In the genomic region with DNA sequence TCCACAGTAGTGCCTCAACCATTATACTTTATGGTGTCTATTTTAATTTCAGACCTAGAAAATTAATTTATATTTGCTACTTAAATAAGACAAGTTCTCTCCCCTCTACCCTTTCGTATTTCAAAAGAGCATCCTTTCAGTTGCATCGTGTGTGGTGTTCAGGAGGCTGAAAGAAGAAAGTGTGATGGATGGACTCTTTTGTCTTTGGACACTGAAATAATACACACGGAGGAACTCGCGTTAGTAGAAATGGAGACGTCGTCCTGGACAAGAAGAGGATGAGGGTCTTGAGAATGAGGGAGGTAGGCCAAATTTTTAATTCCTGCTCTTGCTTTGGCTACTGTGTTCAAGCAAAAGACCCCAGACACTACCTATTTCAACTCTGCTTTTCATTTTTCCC, we compare ENCODE assay signal across 9 cellular contexts. TPM values are rescaled to one million over a fixed set of nuclear protein-coding genes. Genes with fewer than 3 reads are reported as not detected.
A peak's percentile ranks its signal among the peaks of the same experiment; 100 is the strongest.
DNase-seq lines count a peak whose midpoint lies in the region; ATAC-seq, FAIRE-seq and TF ChIP-seq lines count a peak whose summit lies in the region.
"Had no signal": no experiment of that assay in that cellular context is flagged by ENCODE, and none has a peak within 500 bp of the region (broad histone marks: within the 10 kb centered on the region; RNA-seq: fewer than 3 reads in every experiment).

No MANE protein-coding gene starts in this region.

- H3K9ac ChIP-seq in kidney (ENCODE audit: low read length in 2 of 2): peak overlapping the region; percentile 52 to 66

- no peaks in the 10 kb centered on the region for H3K9me3 Mint-ChIP-seq in activated CD4-positive, alpha-beta T cell treated with anti-CD3 and anti-CD28 coated beads, Interleukin-2, amount 10 ng/mL, durations not matched to agents 24 days and 14 days
- peaks cover 1% of the 10 kb centered on the region for H3K9me3 Mint-ChIP-seq in activated CD8-positive, alpha-beta T cell treated with anti-CD3 and anti-CD28 coated beads for 36 hours

- FAIRE-seq in kidney (lab: Jason Lieb, UNC) (no peak), RCC 7860 (lab: Jason Lieb, UNC) (no peak)

- H3K36me3 ChIP-seq in kidney (ENCODE audit: control insufficient read depth in 1 of 2, insufficient read depth in 2 of 2, low read length in 2 of 2) (no peaks in the 10 kb centered on the region), testis (ENCODE audit: low read depth, missing control alignments) (no peaks in the 10 kb centered on the region)

- CTCF ChIA-PET in activated CD8-positive, alpha-beta T cell treated with anti-CD3 and anti-CD28 coated beads for 36 hours (lab: Charles Lee): interaction anchor here (1.0 to 1.7 kb wide), 2 partner anchors 51 to 60 kb away, joined by 3 to 9 read pairs; no protein-coding TSS in a partner anchor

- no peak for TF ChIP-seq CTCF in activated CD8-positive, alpha-beta T cell treated with anti-CD3 and anti-CD28 coated beads for 36 hours (IDR thresholded peaks at IDR 0.05)
- no peak for TF ChIP-seq CTCF in kidney (IDR thresholded peaks at IDR 0.05; ENCODE audit: borderline replicate concordance, extremely low read depth, insufficient read depth)
- TF ChIP-seq CTCF in testis (IDR thresholded peaks at IDR 0.05): no peak

- H3K36me3 Mint-ChIP-seq in activated CD4-positive, alpha-beta T cell treated with anti-CD3 and anti-CD28 coated beads, Interleukin-2, amount 10 ng/mL, durations not matched to agents 24 days and 14 days (ENCODE audit: low read depth): peaks cover 25% of the 10 kb centered on the region
- H3K36me3 Mint-ChIP-seq in activated CD8-positive, alpha-beta T cell treated with anti-CD3 and anti-CD28 coated beads for 36 hours (ENCODE audit: low read depth): peaks cover 25% of the 10 kb centered on the region

- 15 to 16% methylated on average over 7 of the region's 7 CpGs for WGBS in testis, 2 donors

- intact Hi-C loops in activated CD4-positive, alpha-beta T cell treated with anti-CD3 and anti-CD28 coated beads, Interleukin-2, amount 10 ng/mL, durations not matched to agents 24 days and 14 days (cut with micrococcal nuclease): loop anchor here (2.0 to 10.0 kb wide), 4 partner anchors 73 to 279 kb away; a partner anchor contains a TSS
- intact Hi-C loops in activated CD8-positive, alpha-beta T cell treated with anti-CD3 and anti-CD28 coated beads for 36 hours (cut with micrococcal nuclease): loop anchor here (2.0 kb wide), 1 partner anchor 81 kb away; a partner anchor contains a TSS
- intact Hi-C loops in kidney (cut with DNase I) (no loop called here), testis (cut with DNase I; ENCODE audit: low total_unique reads) (no loop called here)

- H3K27me3 ChIP-seq in testis: no peaks in the 10 kb centered on the region

- peaks cover 13% of the 10 kb centered on the region for H3K27me3 Mint-ChIP-seq in activated CD4-positive, alpha-beta T cell treated with anti-CD3 and anti-CD28 coated beads, Interleukin-2, amount 10 ng/mL, durations not matched to agents 24 days and 14 days
- H3K27me3 Mint-ChIP-seq in activated CD8-positive, alpha-beta T cell treated with anti-CD3 and anti-CD28 coated beads for 36 hours: no peaks in the 10 kb centered on the region

- POLR2A ChIA-PET in activated CD8-positive, alpha-beta T cell treated with anti-CD3 and anti-CD28 coated beads for 36 hours (lab: Charles Lee): interaction anchor here (1.0 to 2.5 kb wide), 4 partner anchors 10 to 83 kb away, joined by 3 to 10 read pairs (median 6); a partner anchor contains a TSS

- no peak overlapping the region for H3K27ac ChIP-seq in kidney (ENCODE audit: low read depth in 2 of 2, low read length in 2 of 2)
- peak overlapping the region; percentile 82 to 89 for H3K27ac ChIP-seq in testis

- peak overlapping the region; percentile 92 for H3K27ac Mint-ChIP-seq in activated CD4-positive, alpha-beta T cell treated with anti-CD3 and anti-CD28 coated beads, Interleukin-2, amount 10 ng/mL, durations not matched to agents 24 days and 14 days
- H3K27ac Mint-ChIP-seq in activated CD8-positive, alpha-beta T cell treated with anti-CD3 and anti-CD28 coated beads for 36 hours: peak overlapping the region; percentile 91

- TF ChIP-seq POLR2A in testis (IDR thresholded peaks at IDR 0.05): no peak

- H3K4me1 ChIP-seq in kidney (ENCODE audit: control insufficient read depth in 1 of 2, insufficient read depth in 1 of 2, low read depth in 1 of 2, low read length in 2 of 2) (peaks cover 0 to 11% of the 10 kb centered on the region in 2 donors), testis (peaks cover 16% of the 10 kb centered on the region)

- peak; percentile 56 for DNase-seq in activated CD4-positive, alpha-beta T cell treated with anti-CD3 and anti-CD28 coated beads, Interleukin-2, amount 10 ng/mL, durations not matched to agents 24 days and 14 days
- DNase-seq in activated CD4-positive, alpha-beta T cell treated with anti-CD3 and anti-CD28 coated beads, Interleukin-2, amount 50 U/mL, for 4 hours: no peak
- no peak for DNase-seq in activated CD8-positive, alpha-beta T cell treated with anti-CD3 and anti-CD28 coated beads for 36 hours
- no peak for DNase-seq in kidney
- no peak for DNase-seq in testis
- DNase-seq in NCI-H524 treated with DMSO at 0.1 percent for 48 hours (lab: John Stamatoyannopoulos, UW): no peak
- no peak for DNase-seq in RCC 7860 (ENCODE audit: low spot score)
- DNase-seq in globus pallidus (ENCODE audit: low spot score): no peak
- DNase-seq: GF-D8 had no signal

- no peaks in the 10 kb centered on the region for H3K9me3 ChIP-seq in kidney (ENCODE audit: control insufficient read depth in 1 of 2, low read length in 2 of 2)
- H3K9me3 ChIP-seq in testis: no peaks in the 10 kb centered on the region

- H3K4me3 Mint-ChIP-seq in activated CD4-positive, alpha-beta T cell treated with anti-CD3 and anti-CD28 coated beads, Interleukin-2, amount 10 ng/mL, durations not matched to agents 24 days and 14 days: peak overlapping the region; percentile 93
- H3K4me3 Mint-ChIP-seq in activated CD8-positive, alpha-beta T cell treated with anti-CD3 and anti-CD28 coated beads for 36 hours: peak overlapping the region; percentile 91

- H3K4me3 ChIP-seq in kidney (ENCODE audit: low read length in 2 of 2) (peak overlapping the region; percentile 85 to 87), testis (peak overlapping the region; percentile 73 to 78)

- ATAC-seq in activated CD8-positive, alpha-beta T cell treated with anti-CD3 and anti-CD28 coated beads for 36 hours: no peak

- peaks cover 31% of the 10 kb centered on the region for H3K4me1 Mint-ChIP-seq in activated CD4-positive, alpha-beta T cell treated with anti-CD3 and anti-CD28 coated beads, Interleukin-2, amount 10 ng/mL, durations not matched to agents 24 days and 14 days
- H3K4me1 Mint-ChIP-seq in activated CD8-positive, alpha-beta T cell treated with anti-CD3 and anti-CD28 coated beads for 36 hours (ENCODE audit: low read depth): peaks cover 38% of the 10 kb centered on the region

RNA-seq across cellular contexts. Expression of a gene that starts 0.9 kb away (rescaled TPM):
- 31.1 and 32.1 TPM in 2 replicates for total RNA-seq in activated CD4-positive, alpha-beta T cell treated with anti-CD3 and anti-CD28 coated beads, Interleukin-2, amount 10 ng/mL, durations not matched to agents 24 days and 14 days
- 10 to 100 TPM; 25.0 to 25.4 TPM for total RNA-seq in activated CD8-positive, alpha-beta T cell treated with anti-CD3 and anti-CD28 coated beads for 36 hours
- total RNA-seq in kidney (17.1 TPM), testis (10 to 100 TPM; 30.9 to 40.1 TPM)
- polyA plus RNA-seq in kidney (ENCODE audit: insufficient read depth, low read depth, low replicate concordance) (6.7 TPM), testis (ENCODE audit: insufficient read depth, low read depth, low replicate concordance) (16.9 TPM)

RNA-seq across cellular contexts. Expression of a gene that starts 1.2 kb away (rescaled TPM):
- 0.28 and 0.63 TPM in 2 replicates for total RNA-seq in activated CD4-positive, alpha-beta T cell treated with anti-CD3 and anti-CD28 coated beads, Interleukin-2, amount 10 ng/mL, durations not matched to agents 24 days and 14 days
- under 1 TPM; 0.11 to 0.56 TPM for total RNA-seq in activated CD8-positive, alpha-beta T cell treated with anti-CD3 and anti-CD28 coated beads for 36 hours
- total RNA-seq in kidney (6.2 TPM), testis (10 to 100 TPM in 1 of 2 donors, 1 to 10 TPM in 1; 9.2 to 22.6 TPM)
- polyA plus RNA-seq in kidney (ENCODE audit: insufficient read depth, low read depth, low replicate concordance) (1.8 TPM), testis (ENCODE audit: insufficient read depth, low read depth, low replicate concordance) (31.3 TPM)

RNA-seq across cellular contexts. Expression of a gene that starts 47.4 kb away (rescaled TPM):
- total RNA-seq in activated CD4-positive, alpha-beta T cell treated with anti-CD3 and anti-CD28 coated beads, Interleukin-2, amount 10 ng/mL, durations not matched to agents 24 days and 14 days: 0.19 and 0.40 TPM in 2 replicates
- under 1 TPM; 0.27 to 0.41 TPM for total RNA-seq in activated CD8-positive, alpha-beta T cell treated with anti-CD3 and anti-CD28 coated beads for 36 hours
- total RNA-seq in kidney (0.57 TPM), testis (10 to 100 TPM in 1 of 2 donors, 1 to 10 TPM in 1; 5.2 to 11.3 TPM)
- polyA plus RNA-seq in kidney (ENCODE audit: insufficient read depth, low read depth, low replicate concordance) (0.28 TPM), testis (ENCODE audit: insufficient read depth, low read depth, low replicate concordance) (18.0 TPM)

RNA-seq across cellular contexts. Expression of a gene that starts 55.1 kb away (rescaled TPM):
- total RNA-seq in activated CD4-positive, alpha-beta T cell treated with anti-CD3 and anti-CD28 coated beads, Interleukin-2, amount 10 ng/mL, durations not matched to agents 24 days and 14 days: 9.5 and 9.9 TPM in 2 replicates
- total RNA-seq in activated CD8-positive, alpha-beta T cell treated with anti-CD3 and anti-CD28 coated beads for 36 hours: 10 to 100 TPM; 19.1 to 20.5 TPM
- total RNA-seq in kidney: 17.0 TPM
- polyA plus RNA-seq in kidney (ENCODE audit: insufficient read depth, low read depth, low replicate concordance): 64.7 TPM
- total RNA-seq in testis: 10 to 100 TPM; 52.8 to 64.1 TPM
- polyA plus RNA-seq in testis (ENCODE audit: insufficient read depth, low read depth, low replicate concordance): 101 TPM

RNA-seq across cellular contexts. Expression of a gene that starts 55.3 kb away (rescaled TPM):
- 23.5 and 24.3 TPM in 2 replicates for total RNA-seq in activated CD4-positive, alpha-beta T cell treated with anti-CD3 and anti-CD28 coated beads, Interleukin-2, amount 10 ng/mL, durations not matched to agents 24 days and 14 days
- 10 to 100 TPM; 14.2 to 15.3 TPM for total RNA-seq in activated CD8-positive, alpha-beta T cell treated with anti-CD3 and anti-CD28 coated beads for 36 hours
- total RNA-seq in kidney (34.7 TPM), testis (100 to 1,000 TPM; 127 to 162 TPM)
- polyA plus RNA-seq in kidney (ENCODE audit: insufficient read depth, low read depth, low replicate concordance) (18.2 TPM), testis (ENCODE audit: insufficient read depth, low read depth, low replicate concordance) (108 TPM)

Comparison
In these comparisons a context has a peak if more than half of its experiments do, and no peak if none do; other contexts are left out.
1. H3K27ac ChIP-seq: peak in testis (2 of 2); none in kidney (0 of 2).
2. intact Hi-C loops: an anchor here in activated CD4-positive, alpha-beta T cell treated with anti-CD3 and anti-CD28 coated beads, Interleukin-2, amount 10 ng/mL, durations not matched to agents 24 days and 14 days (2.0 to 10.0 kb wide) and activated CD8-positive, alpha-beta T cell treated with anti-CD3 and anti-CD28 coated beads for 36 hours (2.0 kb wide); none called in kidney and testis.